Comparison of ENCODE assay signal across 8 cellular contexts in genomic region chr7:33108591-33108930, GRCh38. TPM values are rescaled to one million over a fixed set of nuclear protein-coding genes. Genes with fewer than 3 reads are reported as not detected.
DNase-seq lines count a peak whose midpoint lies in the region; ATAC-seq, FAIRE-seq and TF ChIP-seq lines count a peak whose summit lies in the region.

No MANE protein-coding gene starts in this region.

- CTCF ChIA-PET in RWPE1 (lab: Yijun Ruan, JAX): interaction anchor here (0.7 to 1.2 kb wide), 3 partner anchors 53 to 447 kb away, joined by 3 read pairs; no protein-coding TSS in a partner anchor

- FAIRE-seq in GM18507 (lab: Jason Lieb, UNC): peak; percentile 56

- peak overlapping the region; percentile 79 to 97 (median 94) for H3K4me3 Mint-ChIP-seq in naive B cell

- H3K4me3 ChIP-seq in coronary artery: peak overlapping the region; percentile 78

- ATAC-seq in HG02870 (IDR thresholded peaks at IDR 0.05; ENCODE audit: unreplicated experiment) (peak; percentile 19), naive B cell (ENCODE audit: low read depth in 2 of 2) (peak; percentile 6 to 19), HG02798 (IDR thresholded peaks at IDR 0.05; ENCODE audit: poor library complexity, unreplicated experiment) (no peak)

- peaks cover 0 to 2% of the 10 kb centered on the region in 2 donors for H3K36me3 Mint-ChIP-seq in naive B cell

- H3K27ac ChIP-seq in RWPE1 (peak overlapping the region; percentile 76), coronary artery (peak overlapping the region; percentile 69 to 80)

- DNase-seq in GM18507 (ENCODE audit: extremely low spot score, insufficient read length, low read depth) (no peak), RWPE1 (ENCODE audit: low spot score) (no peak), coronary artery (ENCODE audit: low spot score) (no peak), naive B cell (no peak), cerebellar nuclear complex (lab: John Stamatoyannopoulos, UW) (no peak), NCI-H446 treated with DMSO at 0.1 percent for 48 hours (lab: John Stamatoyannopoulos, UW) (no peak)

- no peak for TF ChIP-seq CTCF in RWPE1 (conservative IDR thresholded peaks at IDR 0.05; ENCODE audit: low read depth)
- TF ChIP-seq CTCF in coronary artery (IDR thresholded peaks at IDR 0.05): no peak

- POLR2A ChIA-PET in RWPE1 (lab: Yijun Ruan, JAX; ENCODE audit: low non-redundant PET): interaction anchor here (0.9 kb wide), 1 partner anchor 46 kb away, joined by 3 read pairs; no protein-coding TSS in a partner anchor

- H3K27me3 Mint-ChIP-seq in naive B cell: peaks cover 8 to 18% (median 8%) of the 10 kb centered on the region in 3 donors

- peaks cover 33 to 51% (median 50%) of the 10 kb centered on the region in 3 donors for H3K4me1 Mint-ChIP-seq in naive B cell

- no peaks in the 10 kb centered on the region for H3K9me3 Mint-ChIP-seq in naive B cell

- peak overlapping the region; percentile 53 to 97 (median 94) for H3K27ac Mint-ChIP-seq in naive B cell

RNA-seq across cellular contexts. Expression of gene RP9, which starts 0.6 kb away (rescaled TPM):
- 100 to 1,000 TPM in 1 of 6 donors, 10 to 100 TPM in 5; 69.2 to 117 (median 82.4) TPM for polyA plus RNA-seq in naive B cell (ENCODE audit: low read depth in 6 of 6)

RNA-seq across cellular contexts. Expression of gene BBS9, which starts 20.8 kb away (rescaled TPM):
- 10 to 100 TPM; 10.9 to 17.0 (median 13.0) TPM for polyA plus RNA-seq in naive B cell (ENCODE audit: low read depth in 6 of 6)

RNA-seq across cellular contexts. Expression of gene NT5C3A, which starts 46.0 kb away (rescaled TPM):
- 100 to 1,000 TPM; 131 to 206 (median 147) TPM for polyA plus RNA-seq in naive B cell (ENCODE audit: low read depth in 6 of 6)
